1 cellular context compared by ENCODE assay signal in the genomic region with DNA sequence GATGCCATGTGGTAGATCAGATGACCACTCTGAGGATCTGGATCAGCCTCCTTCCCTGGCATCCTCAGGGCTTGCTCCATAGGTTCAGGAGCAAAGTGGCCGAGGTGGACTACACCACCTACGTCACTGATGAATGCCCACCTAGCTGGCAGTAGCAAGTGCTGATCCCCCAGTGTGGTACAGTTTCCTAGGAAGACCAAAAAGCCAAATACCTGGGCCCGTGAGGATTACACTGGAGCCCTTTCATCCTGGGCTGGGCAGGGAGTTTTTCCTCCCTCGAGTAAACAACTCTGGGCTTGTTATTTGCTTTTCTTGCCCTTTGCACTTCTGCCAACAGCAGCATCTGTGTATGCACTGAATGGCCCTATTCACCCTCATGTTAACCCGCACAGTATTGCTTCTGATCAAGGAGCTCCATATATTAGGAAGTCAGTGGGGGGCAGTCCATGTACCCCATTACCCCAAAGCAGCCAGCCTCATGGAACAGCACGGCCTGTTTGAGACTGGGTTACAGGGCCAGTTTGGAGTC.
TF ChIP-seq lines count a peak whose summit lies in the region.

No MANE protein-coding gene starts in this region.

TF ChIP-seq in HepG2, 621 proteins besides CTCF, POLR2A, EP300 and RAD21 (continued from another document):
- TF ChIP-seq, protein P1, sequence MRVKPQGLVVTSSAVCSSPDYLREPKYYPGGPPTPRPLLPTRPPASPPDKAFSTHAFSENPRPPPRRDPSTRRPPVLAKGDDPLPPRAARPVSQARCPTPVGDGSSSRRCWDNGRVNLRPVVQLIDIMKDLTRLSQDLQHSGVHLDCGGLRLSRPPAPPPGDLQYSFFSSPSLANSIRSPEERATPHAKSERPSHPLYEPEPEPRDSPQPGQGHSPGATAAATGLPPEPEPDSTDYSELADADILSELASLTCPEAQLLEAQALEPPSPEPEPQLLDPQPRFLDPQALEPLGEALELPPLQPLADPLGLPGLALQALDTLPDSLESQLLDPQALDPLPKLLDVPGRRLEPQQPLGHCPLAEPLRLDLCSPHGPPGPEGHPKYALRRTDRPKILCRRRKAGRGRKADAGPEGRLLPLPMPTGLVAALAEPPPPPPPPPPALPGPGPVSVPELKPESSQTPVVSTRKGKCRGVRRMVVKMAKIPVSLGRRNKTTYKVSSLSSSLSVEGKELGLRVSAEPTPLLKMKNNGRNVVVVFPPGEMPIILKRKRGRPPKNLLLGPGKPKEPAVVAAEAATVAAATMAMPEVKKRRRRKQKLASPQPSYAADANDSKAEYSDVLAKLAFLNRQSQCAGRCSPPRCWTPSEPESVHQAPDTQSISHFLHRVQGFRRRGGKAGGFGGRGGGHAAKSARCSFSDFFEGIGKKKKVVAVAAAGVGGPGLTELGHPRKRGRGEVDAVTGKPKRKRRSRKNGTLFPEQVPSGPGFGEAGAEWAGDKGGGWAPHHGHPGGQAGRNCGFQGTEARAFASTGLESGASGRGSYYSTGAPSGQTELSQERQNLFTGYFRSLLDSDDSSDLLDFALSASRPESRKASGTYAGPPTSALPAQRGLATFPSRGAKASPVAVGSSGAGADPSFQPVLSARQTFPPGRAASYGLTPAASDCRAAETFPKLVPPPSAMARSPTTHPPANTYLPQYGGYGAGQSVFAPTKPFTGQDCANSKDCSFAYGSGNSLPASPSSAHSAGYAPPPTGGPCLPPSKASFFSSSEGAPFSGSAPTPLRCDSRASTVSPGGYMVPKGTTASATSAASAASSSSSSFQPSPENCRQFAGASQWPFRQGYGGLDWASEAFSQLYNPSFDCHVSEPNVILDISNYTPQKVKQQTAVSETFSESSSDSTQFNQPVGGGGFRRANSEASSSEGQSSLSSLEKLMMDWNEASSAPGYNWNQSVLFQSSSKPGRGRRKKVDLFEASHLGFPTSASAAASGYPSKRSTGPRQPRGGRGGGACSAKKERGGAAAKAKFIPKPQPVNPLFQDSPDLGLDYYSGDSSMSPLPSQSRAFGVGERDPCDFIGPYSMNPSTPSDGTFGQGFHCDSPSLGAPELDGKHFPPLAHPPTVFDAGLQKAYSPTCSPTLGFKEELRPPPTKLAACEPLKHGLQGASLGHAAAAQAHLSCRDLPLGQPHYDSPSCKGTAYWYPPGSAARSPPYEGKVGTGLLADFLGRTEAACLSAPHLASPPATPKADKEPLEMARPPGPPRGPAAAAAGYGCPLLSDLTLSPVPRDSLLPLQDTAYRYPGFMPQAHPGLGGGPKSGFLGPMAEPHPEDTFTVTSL (CRISPR knock-in tag; IDR thresholded peaks at IDR 0.05; ENCODE audit: borderline replicate concordance) = peak; percentile 94
- TF ChIP-seq ZNF530 (CRISPR knock-in tag; IDR thresholded peaks at IDR 0.05; ENCODE audit: low read depth) = no peak
- peak; percentile 96 for TF ChIP-seq SP5 (CRISPR knock-in tag; IDR thresholded peaks at IDR 0.05; ENCODE audit: borderline replicate concordance, low read depth)
- TF ChIP-seq HNRNPL (IDR thresholded peaks at IDR 0.05; ENCODE audit: low read depth, low read length) = peak; percentile 92
- no peak for TF ChIP-seq FIP1L1 (IDR thresholded peaks at IDR 0.05; ENCODE audit: borderline replicate concordance, insufficient read depth, low read depth, low read length)
- no peak for TF ChIP-seq SOX6 (IDR thresholded peaks at IDR 0.05)
- peak; percentile 87 for TF ChIP-seq SOX6 (CRISPR knock-in tag; IDR thresholded peaks at IDR 0.05)
- TF ChIP-seq HOXA9 (CRISPR knock-in tag; IDR thresholded peaks at IDR 0.05; ENCODE audit: borderline replicate concordance) = no peak
- TF ChIP-seq NKX3-1 (CRISPR knock-in tag; IDR thresholded peaks at IDR 0.05) = no peak; the same call in 1 of the 2 replicates
- no peak for TF ChIP-seq ZFY (CRISPR knock-in tag; IDR thresholded peaks at IDR 0.05)
- peak; percentile 92; the same call in 1 of the 2 replicates for TF ChIP-seq FOXK1 (CRISPR knock-in tag; IDR thresholded peaks at IDR 0.05; ENCODE audit: borderline replicate concordance, low read depth)
- 0 out of 2 replicates have a peak, but pooled peaks have one; percentile 53 for TF ChIP-seq PRMT3 (CRISPR knock-in tag; IDR thresholded peaks at IDR 0.05; ENCODE audit: borderline replicate concordance, low read depth)
- TF ChIP-seq, protein P2, sequence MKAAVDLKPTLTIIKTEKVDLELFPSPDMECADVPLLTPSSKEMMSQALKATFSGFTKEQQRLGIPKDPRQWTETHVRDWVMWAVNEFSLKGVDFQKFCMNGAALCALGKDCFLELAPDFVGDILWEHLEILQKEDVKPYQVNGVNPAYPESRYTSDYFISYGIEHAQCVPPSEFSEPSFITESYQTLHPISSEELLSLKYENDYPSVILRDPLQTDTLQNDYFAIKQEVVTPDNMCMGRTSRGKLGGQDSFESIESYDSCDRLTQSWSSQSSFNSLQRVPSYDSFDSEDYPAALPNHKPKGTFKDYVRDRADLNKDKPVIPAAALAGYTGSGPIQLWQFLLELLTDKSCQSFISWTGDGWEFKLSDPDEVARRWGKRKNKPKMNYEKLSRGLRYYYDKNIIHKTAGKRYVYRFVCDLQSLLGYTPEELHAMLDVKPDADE (CRISPR knock-in tag; IDR thresholded peaks at IDR 0.05) = no peak
- no peak for TF ChIP-seq ZNF468 (CRISPR knock-in tag; IDR thresholded peaks at IDR 0.05)
- no peak for TF ChIP-seq ZNF615 (CRISPR knock-in tag; IDR thresholded peaks at IDR 0.05; ENCODE audit: borderline replicate concordance)
- TF ChIP-seq PRPF4 (IDR thresholded peaks at IDR 0.05; ENCODE audit: low read depth, low read length, poor library complexity, severe bottlenecking) = no peak
- no peak; the same call in 1 of the 2 replicates for TF ChIP-seq ZBTB38 (CRISPR knock-in tag; IDR thresholded peaks at IDR 0.05)
- TF ChIP-seq, protein P3, sequence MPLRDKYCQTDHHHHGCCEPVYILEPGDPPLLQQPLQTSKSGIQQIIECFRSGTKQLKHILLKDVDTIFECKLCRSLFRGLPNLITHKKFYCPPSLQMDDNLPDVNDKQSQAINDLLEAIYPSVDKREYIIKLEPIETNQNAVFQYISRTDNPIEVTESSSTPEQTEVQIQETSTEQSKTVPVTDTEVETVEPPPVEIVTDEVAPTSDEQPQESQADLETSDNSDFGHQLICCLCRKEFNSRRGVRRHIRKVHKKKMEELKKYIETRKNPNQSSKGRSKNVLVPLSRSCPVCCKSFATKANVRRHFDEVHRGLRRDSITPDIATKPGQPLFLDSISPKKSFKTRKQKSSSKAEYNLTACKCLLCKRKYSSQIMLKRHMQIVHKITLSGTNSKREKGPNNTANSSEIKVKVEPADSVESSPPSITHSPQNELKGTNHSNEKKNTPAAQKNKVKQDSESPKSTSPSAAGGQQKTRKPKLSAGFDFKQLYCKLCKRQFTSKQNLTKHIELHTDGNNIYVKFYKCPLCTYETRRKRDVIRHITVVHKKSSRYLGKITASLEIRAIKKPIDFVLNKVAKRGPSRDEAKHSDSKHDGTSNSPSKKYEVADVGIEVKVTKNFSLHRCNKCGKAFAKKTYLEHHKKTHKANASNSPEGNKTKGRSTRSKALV (CRISPR knock-in tag; IDR thresholded peaks at IDR 0.05) = no peak
- no peak for TF ChIP-seq HES4 (CRISPR knock-in tag; IDR thresholded peaks at IDR 0.05; ENCODE audit: borderline replicate concordance)
- TF ChIP-seq ATM (IDR thresholded peaks at IDR 0.05; ENCODE audit: borderline replicate concordance) = no peak
- TF ChIP-seq, protein P4, sequence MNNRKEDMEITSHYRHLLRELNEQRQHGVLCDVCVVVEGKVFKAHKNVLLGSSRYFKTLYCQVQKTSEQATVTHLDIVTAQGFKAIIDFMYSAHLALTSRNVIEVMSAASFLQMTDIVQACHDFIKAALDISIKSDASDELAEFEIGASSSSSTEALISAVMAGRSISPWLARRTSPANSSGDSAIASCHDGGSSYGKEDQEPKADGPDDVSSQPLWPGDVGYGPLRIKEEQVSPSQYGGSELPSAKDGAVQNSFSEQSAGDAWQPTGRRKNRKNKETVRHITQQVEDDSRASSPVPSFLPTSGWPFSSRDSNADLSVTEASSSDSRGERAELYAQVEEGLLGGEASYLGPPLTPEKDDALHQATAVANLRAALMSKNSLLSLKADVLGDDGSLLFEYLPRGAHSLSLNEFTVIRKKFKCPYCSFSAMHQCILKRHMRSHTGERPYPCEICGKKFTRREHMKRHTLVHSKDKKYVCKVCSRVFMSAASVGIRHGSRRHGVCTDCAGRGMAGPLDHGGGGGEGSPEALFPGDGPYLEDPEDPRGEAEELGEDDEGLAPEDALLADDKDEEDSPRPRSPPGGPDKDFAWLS (CRISPR knock-in tag; IDR thresholded peaks at IDR 0.05; ENCODE audit: borderline replicate concordance) = peak; percentile 95
- TF ChIP-seq, protein P5, sequence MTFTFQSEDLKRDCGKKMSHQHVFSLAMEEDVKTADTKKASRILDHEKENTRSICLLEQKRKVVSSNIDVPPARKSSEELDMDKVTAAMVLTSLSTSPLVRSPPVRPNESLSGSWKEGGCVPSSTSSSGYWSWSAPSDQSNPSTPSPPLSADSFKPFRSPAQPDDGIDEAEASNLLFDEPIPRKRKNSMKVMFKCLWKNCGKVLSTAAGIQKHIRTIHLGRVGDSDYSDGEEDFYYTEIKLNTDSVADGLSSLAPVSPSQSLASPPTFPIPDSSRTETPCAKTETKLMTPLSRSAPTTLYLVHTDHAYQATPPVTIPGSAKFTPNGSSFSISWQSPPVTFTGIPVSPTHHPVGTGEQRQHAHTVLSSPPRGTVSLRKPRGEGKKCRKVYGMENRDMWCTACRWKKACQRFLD (CRISPR knock-in tag; IDR thresholded peaks at IDR 0.05; ENCODE audit: borderline replicate concordance) = 0 out of 2 replicates have a peak, but pooled peaks have one; percentile 17
- TF ChIP-seq, protein P6, sequence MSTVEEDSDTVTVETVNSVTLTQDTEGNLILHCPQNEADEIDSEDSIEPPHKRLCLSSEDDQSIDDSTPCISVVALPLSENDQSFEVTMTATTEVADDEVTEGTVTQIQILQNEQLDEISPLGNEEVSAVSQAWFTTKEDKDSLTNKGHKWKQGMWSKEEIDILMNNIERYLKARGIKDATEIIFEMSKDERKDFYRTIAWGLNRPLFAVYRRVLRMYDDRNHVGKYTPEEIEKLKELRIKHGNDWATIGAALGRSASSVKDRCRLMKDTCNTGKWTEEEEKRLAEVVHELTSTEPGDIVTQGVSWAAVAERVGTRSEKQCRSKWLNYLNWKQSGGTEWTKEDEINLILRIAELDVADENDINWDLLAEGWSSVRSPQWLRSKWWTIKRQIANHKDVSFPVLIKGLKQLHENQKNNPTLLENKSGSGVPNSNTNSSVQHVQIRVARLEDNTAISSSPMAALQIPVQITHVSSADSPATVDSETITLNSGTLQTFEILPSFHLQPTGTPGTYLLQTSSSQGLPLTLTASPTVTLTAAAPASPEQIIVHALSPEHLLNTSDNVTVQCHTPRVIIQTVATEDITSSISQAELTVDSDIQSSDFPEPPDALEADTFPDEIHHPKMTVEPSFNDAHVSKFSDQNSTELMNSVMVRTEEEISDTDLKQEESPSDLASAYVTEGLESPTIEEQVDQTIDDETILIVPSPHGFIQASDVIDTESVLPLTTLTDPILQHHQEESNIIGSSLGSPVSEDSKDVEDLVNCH (CRISPR knock-in tag; IDR thresholded peaks at IDR 0.05) = no peak
- TF ChIP-seq CAMTA2 (CRISPR knock-in tag; IDR thresholded peaks at IDR 0.05; ENCODE audit: borderline replicate concordance) = no peak
- TF ChIP-seq KMT2A (CRISPR knock-in tag; IDR thresholded peaks at IDR 0.05) = 0 out of 2 replicates have a peak, but pooled peaks have one; percentile 47
- TF ChIP-seq, protein P7, sequence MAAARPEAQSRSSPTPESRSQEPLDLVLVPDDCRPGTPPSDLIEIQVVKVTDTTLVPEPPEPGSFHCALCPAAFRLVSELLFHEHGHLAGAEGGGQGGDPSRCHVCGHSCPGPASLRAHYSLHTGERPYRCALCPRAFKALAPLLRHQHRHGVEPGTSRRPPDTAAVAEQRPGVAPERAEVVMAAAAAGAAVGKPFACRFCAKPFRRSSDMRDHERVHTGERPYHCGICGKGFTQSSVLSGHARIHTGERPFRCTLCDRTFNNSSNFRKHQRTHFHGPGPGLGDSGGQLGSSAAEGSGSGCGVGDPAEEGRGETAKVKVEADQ (CRISPR knock-in tag; IDR thresholded peaks at IDR 0.05; ENCODE audit: borderline replicate concordance) = no peak
TF ChIP-seq in HepG2: peak in this region for 251.
